Comparison of ENCODE assay signal across 22 cellular contexts in genomic region chr13:63700366-63700765, GRCh38.
A peak's percentile ranks its signal among the peaks of the same experiment; 100 is the strongest.
DNase-seq lines count a peak whose midpoint lies in the region; ATAC-seq, FAIRE-seq and TF ChIP-seq lines count a peak whose summit lies in the region.
"Had no signal": no experiment of that assay in that cellular context is flagged by ENCODE, and none has a peak within 500 bp of the region (broad histone marks: within the 10 kb centered on the region; RNA-seq: fewer than 3 reads in every experiment).

No MANE protein-coding gene starts in this region.

- TF ChIP-seq POLR2A in endothelial cell of umbilical vein (IDR thresholded peaks at IDR 0.05; ENCODE audit: low read depth, low read length): no peak
- TF ChIP-seq POLR2A in suprapubic skin (IDR thresholded peaks at IDR 0.05): no peak

- H3K4me3 ChIP-seq in endothelial cell of umbilical vein (replicated peaks in 1 of 3; ENCODE audit: insufficient read depth in 1 of 3, low read depth in 1 of 3, low read length in 3 of 3) (no peak overlapping the region), neuronal stem cell (ENCODE audit: low read length in 2 of 2) (no peak overlapping the region), suprapubic skin (no peak overlapping the region)
- H3K4me3 ChIP-seq: BLaER1 had no signal

- ATAC-seq in GM19397 (IDR thresholded peaks at IDR 0.05; ENCODE audit: unreplicated experiment): no peak
- ATAC-seq: CD8-positive, alpha-beta T cell had no signal

- H3K4me1 ChIP-seq in endothelial cell of umbilical vein (ENCODE audit: control insufficient read depth, extremely low read depth, insufficient read depth, low read length) (no peaks in the 10 kb centered on the region), neuronal stem cell (ENCODE audit: control insufficient read depth in 2 of 2, insufficient read depth in 1 of 2, low read depth in 1 of 2, low read length in 2 of 2) (no peaks in the 10 kb centered on the region), suprapubic skin (no peaks in the 10 kb centered on the region)

- H2BK5ac ChIP-seq in neuronal stem cell (ENCODE audit: low read length): no peak overlapping the region

- dilution Hi-C loops in endothelial cell of umbilical vein (cut with MboI; ENCODE audit: extremely low pct_ligation_motif_present, low sequenced_read_pairs): no loop called here

- no peak overlapping the region for H3K14ac ChIP-seq in neuronal stem cell (ENCODE audit: low read length)

- intact Hi-C loops in endothelial cell of umbilical vein (cut with micrococcal nuclease): no loop called here

- H4K91ac ChIP-seq in neuronal stem cell (ENCODE audit: low read depth, low read length, poor library complexity): no peak overlapping the region

- TF ChIP-seq CTCF in endothelial cell of umbilical vein (IDR thresholded peaks at IDR 0.05; ENCODE audit: extremely low read depth in 1 of 2, insufficient read depth in 1 of 2, low read depth in 1 of 2, low read length in 2 of 2) (no peak), GM10266 (IDR thresholded peaks at IDR 0.05; ENCODE audit: control insufficient read depth, insufficient read depth, low read depth, missing control alignments) (no peak), suprapubic skin (IDR thresholded peaks at IDR 0.05) (no peak)

- no peak overlapping the region for H3K4ac ChIP-seq in neuronal stem cell (ENCODE audit: low read length)

- H3K36me3 ChIP-seq in endothelial cell of umbilical vein (ENCODE audit: control insufficient read depth in 2 of 2, extremely low read depth in 1 of 2, insufficient read depth in 2 of 2, low read length in 2 of 2) (no peaks in the 10 kb centered on the region), neuronal stem cell (replicated peaks in 1 of 2; ENCODE audit: control insufficient read depth in 2 of 2, insufficient read depth in 2 of 2, low read length in 2 of 2) (no peaks in the 10 kb centered on the region), suprapubic skin (no peaks in the 10 kb centered on the region)
- H3K36me3 ChIP-seq: BLaER1 had no signal

- H3K9ac ChIP-seq in endothelial cell of umbilical vein (replicated peaks; ENCODE audit: extremely low read depth, insufficient read depth, low read length) (no peak overlapping the region), neuronal stem cell (ENCODE audit: low read depth, low read length, poor library complexity) (no peak overlapping the region)
- H3K9ac ChIP-seq: BLaER1 had no signal

- no peaks in the 10 kb centered on the region for H3K9me1 ChIP-seq in endothelial cell of umbilical vein (replicated peaks; ENCODE audit: control insufficient read depth, extremely low read depth, insufficient read depth, low read length)

- DNase-seq in EL: peak; percentile 5
- peak; percentile 2 for DNase-seq in RPMI7951 (ENCODE audit: low read depth)
- peak; percentile 1 for DNase-seq in endothelial cell of umbilical vein (ENCODE audit: low read depth, low spot score)
- no peak for DNase-seq in neuronal stem cell (ENCODE audit: low spot score)
- DNase-seq in GM10266 (ENCODE audit: extremely low spot score): no peak
- no peak for DNase-seq in suprapubic skin (ENCODE audit: low spot score in 2 of 2)
- DNase-seq: Calu3; CD8-positive, alpha-beta T cell; HCEC 1CT; Kasumi-1; MM.1S; NCI-H1092 treated with DMSO at 0.1 percent for 48 hours; NCI-H2081; NCI-H510A; NCI-H748 treated with DMSO at 0.1 percent for 48 hours; NK-92 treated with Interleukin-12 subunit alpha and Interleukin-12 subunit beta, amount 100 ng/mL, for 24 hours; OCI-M1; RPMI8226; SHP77 treated with DMSO at 0.1 percent for 48 hours had no signal

- H3K79me1 ChIP-seq in neuronal stem cell (ENCODE audit: low read depth, low read length): no peaks in the 10 kb centered on the region

- no CpG with 5 or more reads among the region's 2 CpGs for WGBS in neuronal stem cell (ENCODE audit: extremely low coverage in 2 of 2, insufficient read length in 2 of 2, insufficient replicate concordance in 1 of 2), 2 donors
- WGBS in suprapubic skin: 74% methylated on average over 2 of the region's 2 CpGs

- H3K79me2 ChIP-seq in endothelial cell of umbilical vein (ENCODE audit: control insufficient read depth, insufficient read depth, low read length): no peaks in the 10 kb centered on the region

- CTCF ChIA-PET in endothelial cell of umbilical vein (lab: Charles Lee): no interaction called here

- H3K4me2 ChIP-seq in endothelial cell of umbilical vein (ENCODE audit: insufficient read depth, low read length): no peak overlapping the region
- H3K4me2 ChIP-seq in neuronal stem cell (ENCODE audit: insufficient read depth, low read length, poor library complexity, severe bottlenecking): no peak overlapping the region
- H3K4me2 ChIP-seq: BLaER1 had no signal

- H2BK15ac ChIP-seq in neuronal stem cell (ENCODE audit: low read length): no peak overlapping the region

- TF ChIP-seq EP300 in suprapubic skin (IDR thresholded peaks at IDR 0.05): no peak

- H3K18ac ChIP-seq in neuronal stem cell (ENCODE audit: low read length): no peak overlapping the region

- FAIRE-seq in endothelial cell of umbilical vein (lab: Jason Lieb, UNC): no peak
- FAIRE-seq: A204.1 had no signal

- no peak overlapping the region for H2BK120ac ChIP-seq in neuronal stem cell (ENCODE audit: low read depth, low read length)

- no peak overlapping the region for H2BK12ac ChIP-seq in neuronal stem cell (ENCODE audit: low read length)

- H2AFZ ChIP-seq in endothelial cell of umbilical vein (ENCODE audit: low read depth, low read length): no peak overlapping the region
- peak overlapping the region; percentile 65 for H2AFZ ChIP-seq in neuronal stem cell (ENCODE audit: low read length)

- no peaks in the 10 kb centered on the region for H4K20me1 ChIP-seq in endothelial cell of umbilical vein (replicated peaks; ENCODE audit: control insufficient read depth, extremely low read depth, insufficient read depth, low read length)
- H4K20me1 ChIP-seq: BLaER1 had no signal

- no peak overlapping the region for H3K23ac ChIP-seq in neuronal stem cell (ENCODE audit: low read depth, low read length, poor library complexity)

- POLR2A ChIA-PET in endothelial cell of umbilical vein (lab: Charles Lee): no interaction called here

- no peak overlapping the region for H4K8ac ChIP-seq in neuronal stem cell (ENCODE audit: low read depth, low read length)

- H3K9me3 ChIP-seq in endothelial cell of umbilical vein (replicated peaks; ENCODE audit: control insufficient read depth, insufficient read depth, low read length): no peaks in the 10 kb centered on the region
- H3K9me3 ChIP-seq in neuronal stem cell (replicated peaks in 1 of 2; ENCODE audit: control insufficient read depth in 2 of 2, insufficient read depth in 1 of 2, low read depth in 1 of 2, low read length in 2 of 2): no peaks in the 10 kb centered on the region
- no peaks in the 10 kb centered on the region for H3K9me3 ChIP-seq in suprapubic skin
- H3K9me3 ChIP-seq: BLaER1 had no signal

- no peak overlapping the region for H2AK5ac ChIP-seq in neuronal stem cell (ENCODE audit: low read depth, low read length)

- BruUV-seq in endothelial cell of umbilical vein (replicated peaks; lab: Mats Ljungman, UMichigan): no TSS peak

- H3K27ac ChIP-seq in endothelial cell of umbilical vein (ENCODE audit: insufficient read depth, low read depth, low read length): no peak overlapping the region
- H3K27ac ChIP-seq in neuronal stem cell (replicated peaks; ENCODE audit: low read length): no peak overlapping the region
- no peak overlapping the region for H3K27ac ChIP-seq in suprapubic skin
- H3K27ac ChIP-seq: BLaER1 had no signal

- no peaks in the 10 kb centered on the region for H3K27me3 ChIP-seq in endothelial cell of umbilical vein (ENCODE audit: control insufficient read depth in 2 of 2, insufficient read depth in 2 of 2, low read length in 2 of 2)
- no peaks in the 10 kb centered on the region for H3K27me3 ChIP-seq in neuronal stem cell (ENCODE audit: control insufficient read depth in 3 of 3, insufficient read depth in 3 of 3, low read depth in 1 of 3, low read length in 3 of 3)
- H3K27me3 ChIP-seq in suprapubic skin: no peaks in the 10 kb centered on the region
- H3K27me3 ChIP-seq: BLaER1 had no signal

TF ChIP-seq in endothelial cell of umbilical vein, 7 proteins besides CTCF, POLR2A, EP300 and RAD21:
- TF ChIP-seq MAX (IDR thresholded peaks at IDR 0.05; ENCODE audit: insufficient read depth, insufficient read length): no peak
- no peak for TF ChIP-seq POLR2AphosphoS5 (IDR thresholded peaks at IDR 0.05; ENCODE audit: insufficient read depth, low read depth, low read length)
- TF ChIP-seq GATA2 (IDR thresholded peaks at IDR 0.05; ENCODE audit: insufficient read depth, insufficient read length, low read depth, low read length): no peak
- TF ChIP-seq JUN (IDR thresholded peaks at IDR 0.05; ENCODE audit: borderline replicate concordance, insufficient read depth, insufficient read length, low read depth): no peak

Comparison
In these comparisons a context has a peak if more than half of its experiments do, and no peak if none do; other contexts are left out.
1. DNase-seq: peak in EL (single experiment), RPMI7951 (single experiment) and endothelial cell of umbilical vein (single experiment); none in neuronal stem cell (single experiment), GM10266 (single experiment) and suprapubic skin (0 of 2).